In genomic region chr9:120932086-120932818, GRCh38 we compare ENCODE assay signal across 8 cellular contexts. TPM values are rescaled to one million over a fixed set of nuclear protein-coding genes. Genes with fewer than 3 reads are reported as not detected.
DNase-seq lines count a peak whose midpoint lies in the region; ATAC-seq and TF ChIP-seq lines count a peak whose summit lies in the region.

No MANE protein-coding gene starts in this region.

- peaks cover 3 to 4% of the 10 kb centered on the region in 2 donors for H3K36me3 Mint-ChIP-seq in stimulated activated naive B cell treated with anti-CD40 and anti-IgM and Interleukin-4, amounts not matched to agents 10 μg/mL and 1 μg/mL and 100 μg/mL, for 72 hours

- H3K27ac Mint-ChIP-seq in stimulated activated naive B cell treated with anti-CD40 and anti-IgM and Interleukin-4, amounts not matched to agents 10 μg/mL and 1 μg/mL and 100 μg/mL, for 72 hours: peak overlapping the region; percentile 99

- H3K36me3 ChIP-seq in SJSA1: no peaks in the 10 kb centered on the region
- H3K36me3 ChIP-seq in BE2C: no peaks in the 10 kb centered on the region

- H3K9me3 Mint-ChIP-seq in stimulated activated naive B cell treated with anti-CD40 and anti-IgM and Interleukin-4, amounts not matched to agents 10 μg/mL and 1 μg/mL and 100 μg/mL, for 72 hours: no peaks in the 10 kb centered on the region

- H3K27me3 Mint-ChIP-seq in stimulated activated naive B cell treated with anti-CD40 and anti-IgM and Interleukin-4, amounts not matched to agents 10 μg/mL and 1 μg/mL and 100 μg/mL, for 72 hours: no peaks in the 10 kb centered on the region

- H3K27ac ChIP-seq in SJSA1 (peak overlapping the region; percentile 74), epithelial cell of prostate (peak overlapping the region; percentile 81)

- H3K4me1 ChIP-seq in SJSA1 (replicated peaks): peaks cover 38% of the 10 kb centered on the region
- peaks cover 22% of the 10 kb centered on the region for H3K4me1 ChIP-seq in BE2C

- H3K9me3 ChIP-seq in SJSA1 (replicated peaks) (no peaks in the 10 kb centered on the region), BE2C (no peaks in the 10 kb centered on the region)

- peak overlapping the region; percentile 30 to 32 for H3K4me3 Mint-ChIP-seq in stimulated activated naive B cell treated with anti-CD40 and anti-IgM and Interleukin-4, amounts not matched to agents 10 μg/mL and 1 μg/mL and 100 μg/mL, for 72 hours

- no peak for TF ChIP-seq CTCF in BE2C (IDR thresholded peaks at IDR 0.05; ENCODE audit: low read depth, low read length)

- no peaks in the 10 kb centered on the region for H3K27me3 ChIP-seq in SJSA1 (replicated peaks)
- H3K27me3 ChIP-seq in BE2C: no peaks in the 10 kb centered on the region

- DNase-seq in SJSA1 (ENCODE audit: low read depth in 1 of 2, low spot score in 2 of 2) (peak in 1 of 2 experiments; percentile 17), epithelial cell of prostate (ENCODE audit: low read depth, low spot score) (no peak), kidney glomerular epithelial cell (lab: John Stamatoyannopoulos, UW) (no peak), HT-29 (ENCODE audit: low spot score) (no peak), BE2C (no peak), COLO829 (ENCODE audit: low spot score) (no peak)
- no peak for DNase-seq in stimulated activated naive B cell treated with anti-CD40 and anti-IgM and Interleukin-4, amounts not matched to agents 10 μg/mL and 1 μg/mL and 100 μg/mL, for 72 hours

- H3K4me1 Mint-ChIP-seq in stimulated activated naive B cell treated with anti-CD40 and anti-IgM and Interleukin-4, amounts not matched to agents 10 μg/mL and 1 μg/mL and 100 μg/mL, for 72 hours: peaks cover 65 to 90% of the 10 kb centered on the region in 2 donors

- ATAC-seq in GM21447 (IDR thresholded peaks at IDR 0.05; ENCODE audit: unreplicated experiment): peak; percentile 0
- no peak for ATAC-seq in stimulated activated naive B cell treated with anti-CD40 and anti-IgM and Interleukin-4, amounts not matched to agents 10 μg/mL and 1 μg/mL and 100 μg/mL, for 72 hours (replicated peaks)

- no peak overlapping the region for H3K4me3 ChIP-seq in SJSA1
- H3K4me3 ChIP-seq in BE2C (ENCODE audit: low read depth, low read length): no peak overlapping the region

RNA-seq across cellular contexts. Expression of gene TRAF1, which starts 5.7 kb away (rescaled TPM):
- total RNA-seq in SJSA1 (2014; rRNA removed; shearing (Covaris generic)): 0.13 and 1.7 TPM in 2 replicates
- total RNA-seq in HT-29 (2014; rRNA removed; shearing (Covaris generic)): 0.41 and 0.73 TPM in 2 replicates
- 2.3 TPM for polyA plus RNA-seq in BE2C (2012; ENCODE audit: insufficient read depth, insufficient read length, low read depth)

RNA-seq across cellular contexts. Expression of gene PHF19, which starts 55.3 kb away (rescaled TPM):
- total RNA-seq in SJSA1 (2014; rRNA removed; shearing (Covaris generic)): 68.3 and 69.6 TPM in 2 replicates
- total RNA-seq in HT-29 (2014; rRNA removed; shearing (Covaris generic)): 100 and 106 TPM in 2 replicates
- 49.6 TPM for polyA plus RNA-seq in BE2C (2012; ENCODE audit: insufficient read depth, insufficient read length, low read depth)
